ENCODE assay signal across 8 cellular contexts in genomic region chr13:28283600-28283999, GRCh38.
"Had no signal": no experiment of that assay in that cellular context is flagged by ENCODE, and none has a peak within 500 bp of the region (broad histone marks: within the 10 kb centered on the region; RNA-seq: fewer than 3 reads in every experiment).

No MANE protein-coding gene starts in this region.

- H3K4me3 ChIP-seq: GM23338, HAP-1 had no signal

- H2AFZ ChIP-seq: GM23338 had no signal

- DNase-seq: H7, HFFc6, KBM-7 had no signal

- H3K9ac ChIP-seq: KMS-11 had no signal

- H3K4me2 ChIP-seq: GM23338, KMS-11 had no signal

- H3K9me3 ChIP-seq: HAP-1 had no signal

- ATAC-seq: GM23338, HCT116 had no signal

- H3K27ac ChIP-seq: HL-60, KMS-11 had no signal
